ENCODE assay signal across 9 cellular contexts in the genomic region with DNA sequence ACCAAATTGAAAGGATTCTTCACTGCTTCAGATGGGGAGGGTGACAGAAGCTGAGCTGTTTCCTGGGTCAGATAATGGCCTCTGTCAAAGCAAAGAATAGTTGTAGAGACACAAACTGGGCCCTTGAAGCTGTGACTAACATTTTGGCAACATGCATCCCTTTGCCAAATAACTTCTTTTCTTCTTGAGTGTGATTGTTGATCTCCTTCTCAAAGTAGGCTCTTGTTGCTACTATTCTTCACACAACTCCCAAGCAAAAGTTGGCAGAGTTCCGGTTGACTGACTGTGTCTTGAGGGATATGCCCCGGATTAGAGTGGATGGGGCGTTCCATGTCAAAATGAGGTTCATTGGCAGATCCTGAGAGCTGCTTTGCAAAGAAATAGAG. TPM values are rescaled to one million over a fixed set of nuclear protein-coding genes. Genes with fewer than 3 reads are reported as not detected.
DNase-seq lines count a peak whose midpoint lies in the region.
"Had no signal": no experiment of that assay in that cellular context is flagged by ENCODE, and none has a peak within 500 bp of the region (broad histone marks: within the 10 kb centered on the region; RNA-seq: fewer than 3 reads in every experiment).

No MANE protein-coding gene starts in this region.

- H3K9me3 ChIP-seq in MG63, result no peaks in the 10 kb centered on the region

- peaks cover 24% of the 10 kb centered on the region for H3K36me3 ChIP-seq in MG63

- DNase-seq in MG63 (peak; percentile 42), caudate nucleus (lab: John Stamatoyannopoulos, UW) (peak in 52 of 61 donors; percentile 3 to 91 (median 36)), iris pigment epithelial cell (ENCODE audit: low read depth) (peak; percentile 51), substantia nigra (lab: John Stamatoyannopoulos, UW) (peak in 38 of 49 donors; percentile 2 to 84 (median 38)), SIG-M5 (lab: John Stamatoyannopoulos, UW) (no peak), NOMO-1 treated with dmso at 0.1 percent for 144 hours (lab: John Stamatoyannopoulos, UW; ENCODE audit: unreplicated experiment) (no peak), NCI-H1105 treated with DMSO at 0.1 percent for 48 hours (lab: John Stamatoyannopoulos, UW) (no peak)
- DNase-seq in stimulated activated CD4-positive, alpha-beta T cell treated with anti-CD3 and anti-CD28 coated beads, Interleukin-2, amount 100 ng/mL, for 24 hours, result no peak
- DNase-seq: activated CD4-positive, alpha-beta T cell treated with anti-CD3 and anti-CD28 coated beads, Interleukin-2, amount 50 U/mL, for 4 hours had no signal

- peak overlapping the region; percentile 56 for H3K27ac ChIP-seq in caudate nucleus (ENCODE audit: low read depth, low read length)
- peak overlapping the region; percentile 0 for H3K27ac ChIP-seq in substantia nigra (ENCODE audit: low read depth, low read length, poor library complexity, severe bottlenecking)

- H3K4me3 ChIP-seq in MG63, result no peak overlapping the region

- H3K27me3 ChIP-seq in MG63, result no peaks in the 10 kb centered on the region

RNA-seq across cellular contexts. Expression of a gene that starts 5.6 kb away (rescaled TPM):
- total RNA-seq in MG63 (2014; rRNA removed; shearing (Covaris generic); ENCODE audit: low replicate concordance), result 5.5 and 7.4 TPM in 2 replicates

RNA-seq across cellular contexts. Expression of a gene that starts 47.4 kb away (rescaled TPM):
- 0.27 and 2.0 TPM in 2 replicates for total RNA-seq in MG63 (2014; rRNA removed; shearing (Covaris generic); ENCODE audit: low replicate concordance)

Comparison
In these comparisons a context has a peak if more than half of its experiments do, and no peak if none do; other contexts are left out.
1. DNase-seq: peak in MG63 (single experiment), caudate nucleus (52 of 61), iris pigment epithelial cell (single experiment) and substantia nigra (38 of 49); none in stimulated activated CD4-positive, alpha-beta T cell treated with anti-CD3 and anti-CD28 coated beads, Interleukin-2, amount 100 ng/mL, for 24 hours (0 of 2), SIG-M5 (single experiment), NOMO-1 treated with dmso at 0.1 percent for 144 hours (single experiment) and NCI-H1105 treated with DMSO at 0.1 percent for 48 hours (single experiment).